11 cellular contexts compared by ENCODE assay signal in the genomic region with DNA sequence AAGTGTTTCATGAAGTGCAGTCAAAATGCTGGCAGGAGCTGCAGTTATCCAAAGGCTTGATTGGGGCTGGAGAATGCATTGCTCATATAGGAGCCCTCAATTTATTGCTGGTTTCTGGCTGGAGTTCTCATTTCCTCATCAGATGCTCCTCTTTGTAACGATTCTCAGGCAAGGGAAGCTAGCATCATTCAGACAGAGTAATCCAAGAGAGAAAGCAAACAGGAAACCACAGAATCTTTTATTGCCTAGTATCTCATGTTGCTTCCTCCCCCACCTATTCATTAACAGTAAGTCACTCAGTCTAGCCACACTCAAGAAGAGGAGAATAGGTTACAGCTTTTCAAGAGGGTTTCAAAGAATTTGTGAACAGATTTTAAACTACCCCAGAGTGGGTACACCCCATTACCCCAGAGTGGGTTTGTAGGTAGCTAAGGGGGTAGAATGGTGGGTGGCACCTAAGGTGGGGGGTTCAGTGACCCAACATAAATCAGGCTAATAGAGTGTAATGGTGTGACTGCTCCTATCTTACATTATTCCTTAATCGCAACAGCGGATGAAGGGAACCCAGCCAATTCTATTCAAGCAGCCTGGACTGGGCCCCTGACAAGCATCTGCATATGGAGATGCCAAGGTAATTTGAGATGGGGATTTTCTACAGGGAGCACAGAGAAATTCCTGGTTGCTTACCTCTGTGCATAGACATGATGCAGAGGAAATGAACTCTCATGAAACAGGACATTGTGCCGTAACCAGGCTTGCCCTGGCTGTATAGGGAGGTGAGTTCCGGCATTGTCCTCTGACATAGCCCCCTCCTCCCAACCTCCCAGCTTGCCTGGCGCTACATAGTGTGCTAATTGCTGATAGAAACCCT.
A peak's percentile ranks its signal among the peaks of the same experiment; 100 is the strongest.
DNase-seq lines count a peak whose midpoint lies in the region; ATAC-seq and TF ChIP-seq lines count a peak whose summit lies in the region.
"Had no signal": no experiment of that assay in that cellular context is flagged by ENCODE, and none has a peak within 500 bp of the region (broad histone marks: within the 10 kb centered on the region; RNA-seq: fewer than 3 reads in every experiment).

No MANE protein-coding gene starts in this region.

- H3K9me3 ChIP-seq in CD4-positive, alpha-beta T cell (ENCODE audit: control insufficient read depth, low read length): no peaks in the 10 kb centered on the region
- no peaks in the 10 kb centered on the region for H3K9me3 ChIP-seq in iPS DF 6.9 (ENCODE audit: control insufficient read depth, insufficient read depth, low read length)
- H3K9me3 ChIP-seq: neutrophil, upper lobe of left lung had no signal

- H3K4me3 ChIP-seq in iPS DF 6.9 (ENCODE audit: low read length): no peak overlapping the region
- H3K4me3 ChIP-seq: upper lobe of left lung had no signal

- intact Hi-C loops in CD4-positive, alpha-beta T cell (cut with DNase I, micrococcal nuclease): loop anchor here in 1 of 2 experiments (1.0 kb wide), 2 partner anchors 18 to 79 kb away; no protein-coding TSS in a partner anchor

- WGBS in iPS DF 6.9 (ENCODE audit: insufficient coverage, insufficient read length): no CpG with 5 or more reads among the region's 6 CpGs

- H3K36me3 ChIP-seq in iPS DF 6.9 (ENCODE audit: control insufficient read depth, insufficient read depth, low read length): no peaks in the 10 kb centered on the region
- H3K36me3 ChIP-seq: neutrophil, upper lobe of left lung had no signal

- DNase-seq in CD4-positive, alpha-beta T cell: no peak
- DNase-seq in LHCN-M2 (ENCODE audit: low read depth) (peak; percentile 95), iPS DF 6.9 (ENCODE audit: low read depth, low spot score) (peak; percentile 16), HEK293T (ENCODE audit: extremely low spot score) (no peak), C1 segment of cervical spinal cord (lab: John Stamatoyannopoulos, UW) (no peak), DMS114 treated with DMSO at 0.1 percent for 48 hours (lab: John Stamatoyannopoulos, UW; ENCODE audit: unreplicated experiment) (no peak)
- DNase-seq: activated effector memory CD4-positive, alpha-beta T cell treated with Interleukin-2 at 50 U/mL for 16 hours; upper lobe of left lung had no signal

- no peaks in the 10 kb centered on the region for H3K9me3 Mint-ChIP-seq in CD4-positive, alpha-beta T cell
- peaks cover 3% of the 10 kb centered on the region for H3K9me3 Mint-ChIP-seq in stimulated activated memory B cell treated with anti-CD40 and anti-IgM and Interleukin-4, amounts not matched to agents 10 μg/mL and 1 μg/mL and 100 μg/mL, for 72 hours

- H3K27me3 Mint-ChIP-seq in CD4-positive, alpha-beta T cell: no peaks in the 10 kb centered on the region
- H3K27me3 Mint-ChIP-seq in stimulated activated memory B cell treated with anti-CD40 and anti-IgM and Interleukin-4, amounts not matched to agents 10 μg/mL and 1 μg/mL and 100 μg/mL, for 72 hours: no peaks in the 10 kb centered on the region

- H3K4me1 ChIP-seq in iPS DF 6.9 (ENCODE audit: control insufficient read depth, insufficient read depth, low read length): no peaks in the 10 kb centered on the region; the same call in none of the 2 replicates

- CTCF ChIA-PET in CD4-positive, alpha-beta T cell (lab: Charles Lee): interaction anchor here (0.6 to 0.8 kb wide), 2 partner anchors 18 to 105 kb away, joined by 3 to 4 read pairs; no protein-coding TSS in a partner anchor
- CTCF ChIA-PET in HEK293T (lab: Yijun Ruan, JAX): interaction anchor here (0.8 kb wide), 1 partner anchor 28 kb away, joined by 3 read pairs; no protein-coding TSS in a partner anchor

- POLR2A ChIA-PET in CD4-positive, alpha-beta T cell (lab: Charles Lee): interaction anchor here (0.8 to 1.4 kb wide), 4 partner anchors 12 to 28 kb away, joined by 4 to 9 read pairs (median 4); no protein-coding TSS in a partner anchor
- POLR2A ChIA-PET in HEK293T (lab: Yijun Ruan, JAX): no interaction called here

- no peaks in the 10 kb centered on the region for H3K27me3 ChIP-seq in CD4-positive, alpha-beta T cell (ENCODE audit: control insufficient read depth, insufficient read depth, low read length)
- no peaks in the 10 kb centered on the region for H3K27me3 ChIP-seq in iPS DF 6.9 (ENCODE audit: control insufficient read depth, insufficient read depth, low read length)
- H3K27me3 ChIP-seq: upper lobe of left lung had no signal

- TF ChIP-seq CTCF in CD4-positive, alpha-beta T cell (IDR thresholded peaks at IDR 0.05): no peak

- H3K27ac Mint-ChIP-seq in CD4-positive, alpha-beta T cell: peak overlapping the region; percentile 76
- H3K27ac Mint-ChIP-seq in stimulated activated memory B cell treated with anti-CD40 and anti-IgM and Interleukin-4, amounts not matched to agents 10 μg/mL and 1 μg/mL and 100 μg/mL, for 72 hours: no peak overlapping the region

- peaks cover 37% of the 10 kb centered on the region for H3K4me1 Mint-ChIP-seq in CD4-positive, alpha-beta T cell (ENCODE audit: low read depth)
- H3K4me1 Mint-ChIP-seq in stimulated activated memory B cell treated with anti-CD40 and anti-IgM and Interleukin-4, amounts not matched to agents 10 μg/mL and 1 μg/mL and 100 μg/mL, for 72 hours: no peaks in the 10 kb centered on the region

- peak overlapping the region; percentile 11 for H3K27ac ChIP-seq in CD4-positive, alpha-beta T cell (ENCODE audit: low read depth, low read length)
- no peak overlapping the region for H3K27ac ChIP-seq in iPS DF 6.9 (ENCODE audit: low read length)
- H3K27ac ChIP-seq: neutrophil had no signal

- H3K4me3 Mint-ChIP-seq in CD4-positive, alpha-beta T cell: peak overlapping the region; percentile 34
- no peak overlapping the region for H3K4me3 Mint-ChIP-seq in stimulated activated memory B cell treated with anti-CD40 and anti-IgM and Interleukin-4, amounts not matched to agents 10 μg/mL and 1 μg/mL and 100 μg/mL, for 72 hours

- no peaks in the 10 kb centered on the region for H3K36me3 Mint-ChIP-seq in CD4-positive, alpha-beta T cell (ENCODE audit: low read depth)
- no peaks in the 10 kb centered on the region for H3K36me3 Mint-ChIP-seq in stimulated activated memory B cell treated with anti-CD40 and anti-IgM and Interleukin-4, amounts not matched to agents 10 μg/mL and 1 μg/mL and 100 μg/mL, for 72 hours

- ATAC-seq in CD4-positive, alpha-beta T cell (ENCODE audit: poor library complexity): peak; percentile 97
- ATAC-seq in SK-N-SH treated with all-trans-retinoic acid at 6 μM for 48 hours: peak; percentile 81
- no peak for ATAC-seq in stimulated activated memory B cell treated with anti-CD40 and anti-IgM and Interleukin-4, amounts not matched to agents 10 μg/mL and 1 μg/mL and 100 μg/mL, for 72 hours

TF ChIP-seq in SK-N-SH treated with all-trans-retinoic acid at 6 μM for 48 hours, 23 proteins besides CTCF, POLR2A, EP300 and RAD21 (continues in another document):
- TF ChIP-seq, protein P1, sequence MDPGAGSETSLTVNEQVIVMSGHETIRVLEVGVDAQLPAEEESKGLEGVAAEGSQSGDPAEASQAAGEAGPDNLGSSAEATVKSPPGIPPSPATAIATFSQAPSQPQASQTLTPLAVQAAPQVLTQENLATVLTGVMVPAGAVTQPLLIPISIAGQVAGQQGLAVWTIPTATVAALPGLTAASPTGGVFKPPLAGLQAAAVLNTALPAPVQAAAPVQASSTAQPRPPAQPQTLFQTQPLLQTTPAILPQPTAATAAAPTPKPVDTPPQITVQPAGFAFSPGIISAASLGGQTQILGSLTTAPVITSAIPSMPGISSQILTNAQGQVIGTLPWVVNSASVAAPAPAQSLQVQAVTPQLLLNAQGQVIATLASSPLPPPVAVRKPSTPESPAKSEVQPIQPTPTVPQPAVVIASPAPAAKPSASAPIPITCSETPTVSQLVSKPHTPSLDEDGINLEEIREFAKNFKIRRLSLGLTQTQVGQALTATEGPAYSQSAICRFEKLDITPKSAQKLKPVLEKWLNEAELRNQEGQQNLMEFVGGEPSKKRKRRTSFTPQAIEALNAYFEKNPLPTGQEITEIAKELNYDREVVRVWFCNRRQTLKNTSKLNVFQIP (CRISPR knock-in tag; IDR thresholded peaks at IDR 0.05; ENCODE audit: borderline replicate concordance, low read depth): no peak; the same call in 1 of the 2 replicates
- TF ChIP-seq CSDC2 (CRISPR knock-in tag; IDR thresholded peaks at IDR 0.05): no peak

TF ChIP-seq in HEK293T, 16 proteins besides CTCF, POLR2A, EP300 and RAD21:
- TF ChIP-seq SUZ12 (IDR thresholded peaks at IDR 0.05): no peak
- TF ChIP-seq SP1 (IDR thresholded peaks at IDR 0.05): no peak
- TF ChIP-seq NFRKB (IDR thresholded peaks at IDR 0.05): no peak
- TF ChIP-seq HDGF (IDR thresholded peaks at IDR 0.05; ENCODE audit: borderline replicate concordance): no peak

Comparison
In these comparisons a context has a peak if more than half of its experiments do, and no peak if none do; other contexts are left out.
1. DNase-seq: peak in LHCN-M2 (single experiment) and iPS DF 6.9 (single experiment); none in CD4-positive, alpha-beta T cell (0 of 10), HEK293T (single experiment), C1 segment of cervical spinal cord (0 of 14) and DMS114 treated with DMSO at 0.1 percent for 48 hours (single experiment).